ENCODE assay signal across 13 cellular contexts in the genomic region with DNA sequence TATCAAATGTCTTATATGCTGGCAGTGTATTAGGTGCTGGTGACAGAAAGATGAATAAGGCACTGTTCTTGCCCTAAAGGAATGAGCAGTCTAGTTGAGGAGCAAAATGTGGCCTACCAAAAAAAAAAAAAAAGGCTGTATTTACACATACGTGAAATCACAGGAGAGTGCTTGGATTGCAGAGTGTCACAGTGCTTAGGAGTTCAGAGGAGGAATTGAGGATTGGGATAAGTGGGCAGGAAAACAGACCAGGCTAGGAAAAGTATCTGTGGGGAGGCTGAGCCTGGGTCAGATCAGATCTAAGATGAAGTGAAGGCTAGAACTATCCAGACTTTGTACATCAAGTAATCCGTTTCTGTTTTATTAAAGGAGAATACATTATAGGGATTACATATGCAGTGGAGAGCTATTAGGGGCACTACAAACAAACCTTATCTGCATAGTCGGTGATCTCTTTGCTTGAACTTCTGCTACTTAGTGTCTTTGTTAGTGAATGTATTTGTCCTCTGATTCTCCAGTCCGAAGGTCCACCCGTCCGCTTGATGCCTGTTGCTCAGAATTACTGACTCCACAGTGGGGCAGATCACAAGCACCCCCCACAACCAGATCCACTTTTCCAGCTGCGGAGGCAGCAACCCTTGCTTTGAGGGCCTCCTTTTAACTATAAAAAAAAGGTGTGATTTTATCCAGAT.
"Had no signal": no experiment of that assay in that cellular context is flagged by ENCODE, and none has a peak within 500 bp of the region (broad histone marks: within the 10 kb centered on the region; RNA-seq: fewer than 3 reads in every experiment).

No MANE protein-coding gene starts in this region.

- H3K27me3 ChIP-seq: heart right ventricle, suprapubic skin had no signal

- H3K27me3 Mint-ChIP-seq: activated CD8-positive, alpha-beta T cell treated with anti-CD3 and anti-CD28 coated beads for 36 hours; activated naive CD8-positive, alpha-beta T cell treated with anti-CD3 and anti-CD28 coated beads, Interleukin-2, amount 10 ng/mL, durations not matched to agents 7 days and 5 days had no signal

- H3K4me3 ChIP-seq: heart right ventricle, suprapubic skin had no signal

- H3K9me3 Mint-ChIP-seq: activated CD8-positive, alpha-beta T cell treated with anti-CD3 and anti-CD28 coated beads for 36 hours; activated naive CD8-positive, alpha-beta T cell treated with anti-CD3 and anti-CD28 coated beads, Interleukin-2, amount 10 ng/mL, durations not matched to agents 7 days and 5 days; activated T-cell treated with anti-CD3 and anti-CD28 coated beads, Interleukin-2, amount 50 U/mL, for 72 hours had no signal

- H3K9me3 ChIP-seq: heart right ventricle, suprapubic skin had no signal

- H3K4me3 Mint-ChIP-seq: activated CD8-positive, alpha-beta T cell treated with anti-CD3 and anti-CD28 coated beads for 36 hours; activated naive CD8-positive, alpha-beta T cell treated with anti-CD3 and anti-CD28 coated beads, Interleukin-2, amount 10 ng/mL, durations not matched to agents 7 days and 5 days; activated T-cell treated with anti-CD3 and anti-CD28 coated beads, Interleukin-2, amount 50 U/mL, for 72 hours had no signal

- H3K27ac Mint-ChIP-seq: activated CD8-positive, alpha-beta T cell treated with anti-CD3 and anti-CD28 coated beads for 36 hours; activated naive CD8-positive, alpha-beta T cell treated with anti-CD3 and anti-CD28 coated beads, Interleukin-2, amount 10 ng/mL, durations not matched to agents 7 days and 5 days; activated T-cell treated with anti-CD3 and anti-CD28 coated beads, Interleukin-2, amount 50 U/mL, for 72 hours had no signal

- H3K27ac ChIP-seq: suprapubic skin had no signal

- DNase-seq: activated CD8-positive, alpha-beta memory T cell treated with anti-CD3 and anti-CD28 coated beads, Interleukin-2, amount 50 U/mL, for 4 hours; activated CD8-positive, alpha-beta T cell treated with anti-CD3 and anti-CD28 coated beads for 36 hours; activated gamma-delta T cell treated with Interleukin-2 at 50 U/mL for 16 hours; activated naive CD8-positive, alpha-beta T cell treated with anti-CD3 and anti-CD28 coated beads, Interleukin-2, amount 10 ng/mL, durations not matched to agents 7 days and 5 days; activated T-cell treated with anti-CD3 and anti-CD28 coated beads, Interleukin-2, amount 50 U/mL, for 72 hours; anterior cingulate cortex; heart right ventricle; islet precursor cell; left ventricle myocardium superior; stimulated activated naive CD4-positive, alpha-beta T cell treated with Interleukin-2 at 50 U/mL for 16 hours; SW 1271 had no signal

- ATAC-seq: activated CD8-positive, alpha-beta T cell treated with anti-CD3 and anti-CD28 coated beads for 36 hours; activated T-cell treated with anti-CD3 and anti-CD28 coated beads, Interleukin-2, amount 50 U/mL, for 72 hours; heart right ventricle; left ventricle myocardium superior; sciatic nerve had no signal
